8 cellular contexts compared by ENCODE assay signal in the genomic region with DNA sequence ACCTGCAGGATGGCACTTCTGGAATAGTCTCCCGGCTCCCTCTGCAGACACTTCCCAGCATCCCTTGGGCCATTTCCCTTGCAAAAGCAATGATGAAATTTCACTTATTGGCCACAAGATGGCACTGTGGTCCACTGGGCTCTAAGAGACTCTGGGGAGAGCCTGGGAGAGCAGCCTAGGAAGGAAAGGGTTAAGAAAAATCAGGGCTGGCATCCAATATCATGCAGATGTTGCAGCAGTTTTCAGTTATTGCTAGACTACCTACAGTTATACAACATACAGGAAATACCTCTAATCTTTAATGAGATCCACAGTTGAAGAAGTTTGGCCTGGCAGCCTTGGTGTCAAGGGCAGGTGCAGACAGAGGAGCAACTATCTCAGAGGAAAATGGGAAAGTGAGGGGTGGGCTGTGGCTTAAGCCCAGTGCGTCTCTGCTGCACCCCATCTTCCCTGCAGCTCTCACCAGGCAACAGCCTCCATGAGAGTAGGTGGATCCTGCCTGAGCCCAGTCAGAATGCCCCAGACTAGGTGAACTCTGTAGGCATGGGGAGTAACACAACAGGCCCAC.
DNase-seq lines count a peak whose midpoint lies in the region; ATAC-seq, FAIRE-seq and TF ChIP-seq lines count a peak whose summit lies in the region.

No MANE protein-coding gene starts in this region.

- H3K27ac Mint-ChIP-seq in endothelial cell (ENCODE audit: unreplicated experiment): no peak overlapping the region
- no peak overlapping the region for H3K27ac Mint-ChIP-seq in activated T-helper 2 cell treated with anti-CD3 and anti-CD28 coated beads, Interferon-gamma antibody, Interleukin-2, Interleukin-4, amounts not matched to agents 10 μg/mL and 5 μg/mL and 100 μg/mL, durations not matched to agents 14 hours and 24 hours and 36 hours

- peaks cover 4% of the 10 kb centered on the region for H3K27me3 Mint-ChIP-seq in endothelial cell (ENCODE audit: unreplicated experiment)
- peaks cover 34% of the 10 kb centered on the region for H3K27me3 Mint-ChIP-seq in activated T-helper 2 cell treated with anti-CD3 and anti-CD28 coated beads, Interferon-gamma antibody, Interleukin-2, Interleukin-4, amounts not matched to agents 10 μg/mL and 5 μg/mL and 100 μg/mL, durations not matched to agents 14 hours and 24 hours and 36 hours (ENCODE audit: low read depth)

- peak; percentile 47 to 48 for TF ChIP-seq RAD21 in A549 (conservative IDR thresholded peaks at IDR 0.05 in 1 of 2, IDR thresholded peaks at IDR 0.05 in 1 of 2)

- 0% methylated on average over 2 of the region's 2 CpGs for WGBS in A549 (ENCODE audit: missing lambda C conversion rate)

- no peaks in the 10 kb centered on the region for H3K36me3 Mint-ChIP-seq in endothelial cell (ENCODE audit: low read depth, unreplicated experiment)
- H3K36me3 Mint-ChIP-seq in activated T-helper 2 cell treated with anti-CD3 and anti-CD28 coated beads, Interferon-gamma antibody, Interleukin-2, Interleukin-4, amounts not matched to agents 10 μg/mL and 5 μg/mL and 100 μg/mL, durations not matched to agents 14 hours and 24 hours and 36 hours (ENCODE audit: low read depth): no peaks in the 10 kb centered on the region

- POLR2A ChIA-PET in A549 (lab: Yijun Ruan, JAX): no interaction called here

- CTCF ChIA-PET in A549 (lab: Yijun Ruan, JAX): interaction anchor here (1.4 to 2.0 kb wide), 2 partner anchors 14 to 29 kb away, joined by 3 to 5 read pairs; no protein-coding TSS in a partner anchor

- intact Hi-C loops in activated T-helper 2 cell treated with anti-CD3 and anti-CD28 coated beads, Interferon-gamma antibody, Interleukin-2, Interleukin-4, amounts not matched to agents 10 μg/mL and 5 μg/mL and 100 μg/mL, durations not matched to agents 14 hours and 24 hours and 36 hours (cut with micrococcal nuclease): no loop called here

- TF ChIP-seq EP300 in A549 (IDR thresholded peaks at IDR 0.05): no peak

- H3K4me1 ChIP-seq in A549: no peaks in the 10 kb centered on the region

- H3K4me3 ChIP-seq in A549: no peak overlapping the region

- FAIRE-seq in A549 (lab: Jason Lieb, UNC): no peak

- TF ChIP-seq CTCF in A549 (IDR thresholded peaks at IDR 0.05) (peak; percentile 66), endothelial cell (IDR thresholded peaks at IDR 0.05; ENCODE audit: unreplicated experiment) (peak; percentile 84)

- H3K9me3 Mint-ChIP-seq in endothelial cell (ENCODE audit: unreplicated experiment): no peaks in the 10 kb centered on the region
- no peaks in the 10 kb centered on the region for H3K9me3 Mint-ChIP-seq in activated T-helper 2 cell treated with anti-CD3 and anti-CD28 coated beads, Interferon-gamma antibody, Interleukin-2, Interleukin-4, amounts not matched to agents 10 μg/mL and 5 μg/mL and 100 μg/mL, durations not matched to agents 14 hours and 24 hours and 36 hours

- H3K4me3 Mint-ChIP-seq in endothelial cell (ENCODE audit: unreplicated experiment): no peak overlapping the region
- no peak overlapping the region for H3K4me3 Mint-ChIP-seq in activated T-helper 2 cell treated with anti-CD3 and anti-CD28 coated beads, Interferon-gamma antibody, Interleukin-2, Interleukin-4, amounts not matched to agents 10 μg/mL and 5 μg/mL and 100 μg/mL, durations not matched to agents 14 hours and 24 hours and 36 hours (ENCODE audit: low read depth)

- peak; percentile 77 to 96 for ATAC-seq in A549

- no peaks in the 10 kb centered on the region for H3K36me3 ChIP-seq in KOPT-K1 (ENCODE audit: insufficient read depth, low read length)

- H3K4me1 Mint-ChIP-seq in endothelial cell (ENCODE audit: unreplicated experiment): peaks cover 4% of the 10 kb centered on the region
- peaks cover 20% of the 10 kb centered on the region for H3K4me1 Mint-ChIP-seq in activated T-helper 2 cell treated with anti-CD3 and anti-CD28 coated beads, Interferon-gamma antibody, Interleukin-2, Interleukin-4, amounts not matched to agents 10 μg/mL and 5 μg/mL and 100 μg/mL, durations not matched to agents 14 hours and 24 hours and 36 hours (ENCODE audit: low read depth)

- no peak for TF ChIP-seq POLR2A in A549 (IDR thresholded peaks at IDR 0.05; ENCODE audit: low read length)

- peak overlapping the region; percentile 58; the same call in 2 of the 3 replicates for H3K4me2 ChIP-seq in A549

- H3K9me3 ChIP-seq in A549: no peaks in the 10 kb centered on the region
- H3K9me3 ChIP-seq in KOPT-K1 (ENCODE audit: insufficient read depth, low read length, poor library complexity, severe bottlenecking): no peaks in the 10 kb centered on the region

- H3K27ac ChIP-seq in A549 (no peak overlapping the region), KOPT-K1 (ENCODE audit: low read depth, low read length, poor library complexity, severe bottlenecking) (peak overlapping the region; percentile 49)

- DNase-seq in A549 (ENCODE audit: low read depth in 1 of 2, low spot score in 1 of 2) (peak; percentile 15 to 76), GDM1 (lab: John Stamatoyannopoulos, UW) (peak; percentile 59), H4 (ENCODE audit: low spot score) (peak; percentile 83), SIG-M5 (lab: John Stamatoyannopoulos, UW) (peak; percentile 4), endothelial cell (ENCODE audit: low spot score) (peak; percentile 46), myocyte (ENCODE audit: low read depth) (peak; percentile 92)
- DNase-seq in activated T-helper 2 cell treated with anti-CD3 and anti-CD28 coated beads, Interferon-gamma antibody, Interleukin-2, Interleukin-4, amounts not matched to agents 10 μg/mL and 5 μg/mL and 100 μg/mL, durations not matched to agents 14 hours and 24 hours and 36 hours (ENCODE audit: low spot score): no peak

TF ChIP-seq in A549, 52 proteins besides CTCF, POLR2A, EP300 and RAD21:
- TF ChIP-seq GATA3 (IDR thresholded peaks at IDR 0.05; ENCODE audit: borderline replicate concordance): no peak
- TF ChIP-seq NFE2L2 (conservative IDR thresholded peaks at IDR 0.05; ENCODE audit: low read length): no peak
- no peak for TF ChIP-seq ESRRA (IDR thresholded peaks at IDR 0.05; ENCODE audit: borderline replicate concordance, low read length)
- peak in 1 of 2 experiments; percentile 56; a peak in 2 of 4 replicates for TF ChIP-seq CEBPB (IDR thresholded peaks at IDR 0.05)
- TF ChIP-seq HOXA7 (CRISPR knock-in tag; IDR thresholded peaks at IDR 0.05): no peak
- TF ChIP-seq CBX2 (IDR thresholded peaks at IDR 0.05; ENCODE audit: borderline replicate concordance, low read depth): no peak
- no peak for TF ChIP-seq POLR2AphosphoS2 (conservative IDR thresholded peaks at IDR 0.05; ENCODE audit: low read length)
- TF ChIP-seq NR3C1 (IDR thresholded peaks at IDR 0.05): no peak
- TF ChIP-seq SMC3 (IDR thresholded peaks at IDR 0.05): 0 out of 3 replicates have a peak, but pooled peaks have one; percentile 35
